Comparison of ENCODE assay signal across 22 cellular contexts in genomic region chr4:108034560-108034959, GRCh38. TPM values are rescaled to one million over a fixed set of nuclear protein-coding genes. Genes with fewer than 3 reads are reported as not detected.
DNase-seq lines count a peak whose midpoint lies in the region; ATAC-seq lines count a peak whose summit lies in the region.
"Had no signal": no experiment of that assay in that cellular context is flagged by ENCODE, and none has a peak within 500 bp of the region (broad histone marks: within the 10 kb centered on the region; RNA-seq: fewer than 3 reads in every experiment).

No MANE protein-coding gene starts in this region.

- peak overlapping the region; percentile 47 for H3K4me3 Mint-ChIP-seq in activated naive CD4-positive, alpha-beta T cell treated with anti-CD3 and anti-CD28 coated beads, Interleukin-2, amount 50 U/mL, for 24 hours
- H3K4me3 Mint-ChIP-seq: endodermal cell had no signal

- no peaks in the 10 kb centered on the region for H3K36me3 Mint-ChIP-seq in activated naive CD4-positive, alpha-beta T cell treated with anti-CD3 and anti-CD28 coated beads, Interleukin-2, amount 50 U/mL, for 24 hours

- H3K4me1 ChIP-seq in BLaER1 = peaks cover 65% of the 10 kb centered on the region
- H3K4me1 ChIP-seq in mesenchymal stem cell (ENCODE audit: control insufficient read depth, insufficient read depth, low read depth, low read length) = peaks cover 7% of the 10 kb centered on the region
- H3K4me1 ChIP-seq: prostate gland, upper lobe of left lung had no signal

- WGBS in mesenchymal stem cell = 98% methylated on average over 6 of the region's 7 CpGs

- no peaks in the 10 kb centered on the region for H3K79me1 ChIP-seq in mesenchymal stem cell (replicated peaks; ENCODE audit: low read length, poor library complexity, severe bottlenecking)

- peak overlapping the region; percentile 90 for H3K27ac ChIP-seq in BLaER1
- peak overlapping the region; percentile 95 for H3K27ac ChIP-seq in KOPT-K1 (ENCODE audit: low read depth, low read length, poor library complexity, severe bottlenecking)
- H3K27ac ChIP-seq in mesenchymal stem cell (ENCODE audit: low read length, poor library complexity, severe bottlenecking) = no peak overlapping the region
- H3K27ac ChIP-seq: esophagus muscularis mucosa, hepatocyte, prostate gland, upper lobe of left lung had no signal

- 0 out of 2 replicates have a peak, but pooled peaks cover under 1% of the 10 kb centered on the region for H4K20me1 ChIP-seq in BLaER1

- no peak overlapping the region for H2AFZ ChIP-seq in mesenchymal stem cell (ENCODE audit: low read depth, low read length)
- H2AFZ ChIP-seq: hepatocyte had no signal

- no peak overlapping the region for H3K4ac ChIP-seq in mesenchymal stem cell (ENCODE audit: low read depth in 1 of 2, low read length in 2 of 2)

- no peak overlapping the region for H2AK5ac ChIP-seq in mesenchymal stem cell (ENCODE audit: low read length, severe bottlenecking)

- H3K27me3 Mint-ChIP-seq in activated naive CD4-positive, alpha-beta T cell treated with anti-CD3 and anti-CD28 coated beads, Interleukin-2, amount 50 U/mL, for 24 hours = no peaks in the 10 kb centered on the region

- peak overlapping the region; percentile 84 for H3K27ac Mint-ChIP-seq in activated naive CD4-positive, alpha-beta T cell treated with anti-CD3 and anti-CD28 coated beads, Interleukin-2, amount 50 U/mL, for 24 hours
- H3K27ac Mint-ChIP-seq: endodermal cell had no signal

- H3K9me3 Mint-ChIP-seq in activated naive CD4-positive, alpha-beta T cell treated with anti-CD3 and anti-CD28 coated beads, Interleukin-2, amount 50 U/mL, for 24 hours = no peaks in the 10 kb centered on the region
- H3K9me3 Mint-ChIP-seq: endodermal cell had no signal

- H3K4me2 ChIP-seq in BLaER1 = peak overlapping the region; percentile 86
- H3K4me2 ChIP-seq in mesenchymal stem cell (ENCODE audit: low read length, poor library complexity, severe bottlenecking) = no peak overlapping the region
- H3K4me2 ChIP-seq: hepatocyte, SK-N-SH had no signal

- no peak for ATAC-seq in GM21390 (IDR thresholded peaks at IDR 0.05; ENCODE audit: unreplicated experiment)
- ATAC-seq in GM21529 (IDR thresholded peaks at IDR 0.05; ENCODE audit: unreplicated experiment) = no peak

- no peak overlapping the region for H2BK15ac ChIP-seq in mesenchymal stem cell (ENCODE audit: low read depth, poor library complexity, severe bottlenecking)

- H3K9ac ChIP-seq in BLaER1 (no peak overlapping the region), mesenchymal stem cell (ENCODE audit: low read length) (no peak overlapping the region)
- H3K9ac ChIP-seq: SK-N-SH had no signal

- H3K27me3 ChIP-seq in BLaER1 (no peaks in the 10 kb centered on the region), mesenchymal stem cell (ENCODE audit: control insufficient read depth in 1 of 2, insufficient read depth in 1 of 2, low read length in 2 of 2) (no peaks in the 10 kb centered on the region)
- H3K27me3 ChIP-seq: esophagus muscularis mucosa, hepatocyte, upper lobe of left lung had no signal

- H3K9me3 ChIP-seq in BLaER1 (no peaks in the 10 kb centered on the region), KOPT-K1 (ENCODE audit: insufficient read depth, low read length, poor library complexity, severe bottlenecking) (no peaks in the 10 kb centered on the region), mesenchymal stem cell (ENCODE audit: control insufficient read depth, low read length) (no peaks in the 10 kb centered on the region)
- H3K9me3 ChIP-seq: esophagus muscularis mucosa, prostate gland, SK-N-SH, upper lobe of left lung had no signal

- H2BK5ac ChIP-seq in mesenchymal stem cell (ENCODE audit: low read depth, low read length, poor library complexity, severe bottlenecking) = no peak overlapping the region

- DNase-seq in activated CD4-positive, alpha-beta T cell treated with anti-CD3 and anti-CD28 coated beads for 48 hours = peak; percentile 45
- no peak for DNase-seq in activated CD4-positive, alpha-beta T cell treated with anti-CD3 and anti-CD28 coated beads, Interleukin-2, amount 50 U/mL, for 1 hour
- DNase-seq in mesenchymal stem cell = no peak
- DNase-seq: activated effector memory CD4-positive, alpha-beta T cell treated with Interleukin-2 at 50 U/mL for 16 hours; aorta; DMS79; endodermal cell; foreskin melanocyte; GOT3; mesendoderm; NCI-H526; SK-N-SH; T1000 had no signal

- H4K8ac ChIP-seq in mesenchymal stem cell (ENCODE audit: low read length) = no peak overlapping the region

- no peak overlapping the region for H3K23ac ChIP-seq in mesenchymal stem cell (ENCODE audit: low read length in 2 of 2)

- no peak overlapping the region for H2BK120ac ChIP-seq in mesenchymal stem cell (ENCODE audit: low read depth, low read length)

- peaks cover 86% of the 10 kb centered on the region for H3K4me1 Mint-ChIP-seq in activated naive CD4-positive, alpha-beta T cell treated with anti-CD3 and anti-CD28 coated beads, Interleukin-2, amount 50 U/mL, for 24 hours
- H3K4me1 Mint-ChIP-seq: endodermal cell had no signal

- peaks cover 29% of the 10 kb centered on the region for H3K36me3 ChIP-seq in BLaER1
- H3K36me3 ChIP-seq in KOPT-K1 (ENCODE audit: insufficient read depth, low read length) = peaks cover 36% of the 10 kb centered on the region
- peaks cover 21 to 38% of the 10 kb centered on the region in 2 experiments for H3K36me3 ChIP-seq in mesenchymal stem cell (ENCODE audit: control insufficient read depth in 1 of 2, insufficient read depth in 2 of 2, low read depth in 1 of 2, low read length in 2 of 2)

- H3K18ac ChIP-seq in mesenchymal stem cell (ENCODE audit: low read depth in 1 of 2, low read length in 2 of 2) = no peak overlapping the region

- H3K4me3 ChIP-seq in BLaER1 (no peak overlapping the region), mesenchymal stem cell (ENCODE audit: insufficient read depth in 1 of 2, low read depth in 1 of 2, low read length in 2 of 2) (no peak overlapping the region)
- H3K4me3 ChIP-seq: esophagus muscularis mucosa, hepatocyte, prostate gland, upper lobe of left lung had no signal

- no peak overlapping the region for H3K14ac ChIP-seq in mesenchymal stem cell (ENCODE audit: low read length in 2 of 2)

- no peak overlapping the region for H2BK12ac ChIP-seq in mesenchymal stem cell (ENCODE audit: low read length in 2 of 2)

- no peak overlapping the region for H4K91ac ChIP-seq in mesenchymal stem cell (ENCODE audit: low read length)

RNA-seq across cellular contexts. Expression of gene HADH, which starts 44.9 kb away (rescaled TPM):
- polyA plus RNA-seq in mesenchymal stem cell (2013, experiment 1 of 2) = 14.1 TPM
- polyA plus RNA-seq in mesenchymal stem cell (2013, experiment 2 of 2) = 14.6 TPM
